Comparison of ENCODE assay signal across 1 cellular context in genomic region chr9:109497193-109498165, GRCh38.
TF ChIP-seq lines count a peak whose summit lies in the region.

No MANE protein-coding gene starts in this region.

TF ChIP-seq in IMR-90, 13 proteins besides CTCF, POLR2A, EP300 and RAD21 (continued from another document):
- TF ChIP-seq MAFK (IDR thresholded peaks at IDR 0.05; ENCODE audit: low read depth, low read length) (no peak), RCOR1 (IDR thresholded peaks at IDR 0.05; ENCODE audit: insufficient replicate concordance, low read length) (no peak), FOS (IDR thresholded peaks at IDR 0.05; ENCODE audit: low read depth, low read length) (no peak)
